ENCODE assay signal across 18 cellular contexts in genomic region chr21:38455403-38455802, GRCh38. TPM values are rescaled to one million over a fixed set of nuclear protein-coding genes. Genes with fewer than 3 reads are reported as not detected.
"Had no signal": no experiment of that assay in that cellular context is flagged by ENCODE, and none has a peak within 500 bp of the region (broad histone marks: within the 10 kb centered on the region; RNA-seq: fewer than 3 reads in every experiment).

No MANE protein-coding gene starts in this region.

- H3K36me3 ChIP-seq: pancreas, spleen, stomach, thyroid gland, uterus had no signal

- H3K4me3 Mint-ChIP-seq: activated naive CD4-positive, alpha-beta T cell treated with anti-CD3 and anti-CD28 coated beads, Interleukin-2, amount 10 ng/mL, durations not matched to agents 7 days and 5 days; immature natural killer cell; neural crest cell had no signal

- ATAC-seq: pancreas, sciatic nerve had no signal

- H3K36me3 Mint-ChIP-seq: activated naive CD4-positive, alpha-beta T cell treated with anti-CD3 and anti-CD28 coated beads, Interleukin-2, amount 10 ng/mL, durations not matched to agents 7 days and 5 days; immature natural killer cell had no signal

- H3K9me3 Mint-ChIP-seq: activated naive CD4-positive, alpha-beta T cell treated with anti-CD3 and anti-CD28 coated beads, Interleukin-2, amount 10 ng/mL, durations not matched to agents 7 days and 5 days; activated T-helper 2 cell treated with anti-CD3 and anti-CD28 coated beads, Interferon-gamma antibody, Interleukin-2, Interleukin-4, amounts not matched to agents 10 μg/mL and 5 μg/mL and 100 μg/mL, durations not matched to agents 14 hours and 24 hours and 36 hours; immature natural killer cell had no signal

- H3K4me3 ChIP-seq: coronary artery, pancreas, spleen, stomach, thyroid gland, uterus had no signal

- H3K27ac ChIP-seq: coronary artery, pancreas, spleen, stomach, thyroid gland, uterus had no signal

- H3K27me3 ChIP-seq: spleen, stomach, thyroid gland, uterus had no signal

- DNase-seq: activated CD4-positive, alpha-beta T cell treated with anti-CD3 and anti-CD28 coated beads for 1 hour; activated CD4-positive, alpha-beta T cell treated with anti-CD3 and anti-CD28 coated beads, Interleukin-2, amount 50 U/mL, for 48 hours; activated naive CD4-positive, alpha-beta T cell treated with anti-CD3 and anti-CD28 coated beads, Interleukin-2, amount 10 ng/mL, durations not matched to agents 7 days and 5 days; central memory CD4-positive, alpha-beta T cell; effector CD8-positive, alpha-beta T cell; head of caudate nucleus; immature natural killer cell; pancreas; spleen; stomach; T1000; thyroid gland; uterus had no signal

- H3K27ac Mint-ChIP-seq: activated naive CD4-positive, alpha-beta T cell treated with anti-CD3 and anti-CD28 coated beads, Interleukin-2, amount 10 ng/mL, durations not matched to agents 7 days and 5 days; activated T-helper 2 cell treated with anti-CD3 and anti-CD28 coated beads, Interferon-gamma antibody, Interleukin-2, Interleukin-4, amounts not matched to agents 10 μg/mL and 5 μg/mL and 100 μg/mL, durations not matched to agents 14 hours and 24 hours and 36 hours; immature natural killer cell had no signal

- FAIRE-seq: frontal cortex, pancreas had no signal

- H3K4me1 Mint-ChIP-seq: activated naive CD4-positive, alpha-beta T cell treated with anti-CD3 and anti-CD28 coated beads, Interleukin-2, amount 10 ng/mL, durations not matched to agents 7 days and 5 days; immature natural killer cell had no signal

- H3K9me3 ChIP-seq: pancreas, spleen, stomach, thyroid gland, uterus had no signal

- H3K4me1 ChIP-seq: pancreas, thyroid gland, uterus had no signal

RNA-seq across cellular contexts. Expression of gene ERG, which starts 42.9 kb away (rescaled TPM):
- polyA plus RNA-seq: immature natural killer cell had no signal
